In the genomic region with DNA sequence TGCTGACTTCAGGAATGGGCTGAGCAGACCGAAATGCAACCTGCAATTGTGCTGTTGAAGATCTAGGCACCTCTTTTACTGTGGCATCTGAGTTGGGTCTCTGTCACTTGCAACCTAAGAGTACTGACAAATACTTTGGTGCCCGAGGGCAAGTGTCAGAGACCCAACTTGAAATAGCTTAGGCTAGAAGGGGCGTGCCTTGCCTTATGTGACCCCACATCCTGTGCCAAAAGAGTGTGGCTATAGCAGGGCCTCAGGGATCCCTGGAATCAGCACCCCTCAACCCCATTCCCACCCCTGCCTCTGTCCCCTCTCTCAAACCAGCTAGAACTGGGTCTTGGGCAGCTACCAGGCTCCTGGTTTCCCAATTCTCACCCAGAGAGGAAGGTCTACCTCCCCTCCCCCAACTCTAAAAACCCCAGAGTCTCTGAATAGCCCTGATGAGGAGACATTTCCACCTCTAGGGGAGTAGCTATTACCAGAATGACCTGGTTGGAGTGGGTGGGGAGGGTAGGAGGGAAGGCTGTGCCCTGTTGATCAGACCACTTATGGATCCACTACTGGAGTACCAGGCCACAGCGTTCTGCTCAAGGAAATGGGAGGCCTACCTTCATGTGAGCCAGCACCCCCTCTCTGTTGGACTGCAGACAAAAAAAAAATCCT, we compare ENCODE assay signal across 20 cellular contexts. TPM values are rescaled to one million over a fixed set of nuclear protein-coding genes. Genes with fewer than 3 reads are reported as not detected.
A peak's percentile ranks its signal among the peaks of the same experiment; 100 is the strongest.
DNase-seq lines count a peak whose midpoint lies in the region; ATAC-seq, FAIRE-seq and TF ChIP-seq lines count a peak whose summit lies in the region.
"Had no signal": no experiment of that assay in that cellular context is flagged by ENCODE, and none has a peak within 500 bp of the region (broad histone marks: within the 10 kb centered on the region; RNA-seq: fewer than 3 reads in every experiment).

No MANE protein-coding gene starts in this region.

- H3K9me3 ChIP-seq in heart right ventricle (no peaks in the 10 kb centered on the region), endothelial cell of umbilical vein (replicated peaks; ENCODE audit: control insufficient read depth, insufficient read depth, low read length) (no peaks in the 10 kb centered on the region), uterus (no peaks in the 10 kb centered on the region)
- H3K9me3 ChIP-seq: gastrocnemius medialis had no signal

- POLR2A ChIA-PET in endothelial cell of umbilical vein (lab: Charles Lee): no interaction called here

- peak overlapping the region; percentile 39 for H3K9ac ChIP-seq in endothelial cell of umbilical vein (replicated peaks; ENCODE audit: extremely low read depth, insufficient read depth, low read length)

- H3K36me3 ChIP-seq in heart right ventricle (no peaks in the 10 kb centered on the region), endothelial cell of umbilical vein (ENCODE audit: control insufficient read depth in 2 of 2, extremely low read depth in 1 of 2, insufficient read depth in 2 of 2, low read length in 2 of 2) (peaks cover 2% of the 10 kb centered on the region in 2 experiments), uterus (no peaks in the 10 kb centered on the region)
- H3K36me3 ChIP-seq: gastrocnemius medialis had no signal

- FAIRE-seq in endothelial cell of umbilical vein (lab: Jason Lieb, UNC): no peak
- FAIRE-seq: A204.1, GM12878, RCC 7860 had no signal

- TF ChIP-seq CTCF in heart right ventricle (IDR thresholded peaks at IDR 0.05) (no peak), endothelial cell of umbilical vein (IDR thresholded peaks at IDR 0.05; ENCODE audit: extremely low read depth in 1 of 2, insufficient read depth in 1 of 2, low read depth in 1 of 2, low read length in 2 of 2) (no peak), omental fat pad (IDR thresholded peaks at IDR 0.05) (no peak), uterus (IDR thresholded peaks at IDR 0.05) (no peak)

- H3K4me3 ChIP-seq in heart right ventricle (no peak overlapping the region), endothelial cell of umbilical vein (replicated peaks in 1 of 3; ENCODE audit: insufficient read depth in 1 of 3, low read depth in 1 of 3, low read length in 3 of 3) (no peak overlapping the region), uterus (no peak overlapping the region)
- H3K4me3 ChIP-seq: gastrocnemius medialis, GM12878 had no signal

- TF ChIP-seq POLR2A in endothelial cell of umbilical vein (IDR thresholded peaks at IDR 0.05; ENCODE audit: low read depth, low read length): no peak
- no peak for TF ChIP-seq POLR2A in uterus (IDR thresholded peaks at IDR 0.05)

- CTCF ChIA-PET in endothelial cell of umbilical vein (lab: Charles Lee): interaction anchor here (0.8 to 1.6 kb wide), 5 partner anchors 9 to 187 kb away, joined by 3 to 6 read pairs (median 3); no protein-coding TSS in a partner anchor

- 71 to 78% methylated on average over 4 of the region's 4 CpGs for WGBS in heart right ventricle, 2 donors

- H3K4me1 ChIP-seq in heart right ventricle: peaks cover 0 to 45% (median 23%) of the 10 kb centered on the region in 9 donors
- H3K4me1 ChIP-seq in endothelial cell of umbilical vein (ENCODE audit: control insufficient read depth, extremely low read depth, insufficient read depth, low read length): peaks cover 73% of the 10 kb centered on the region
- peaks cover 0 to 6% of the 10 kb centered on the region in 2 donors for H3K4me1 ChIP-seq in uterus

- intact Hi-C loops in heart right ventricle (cut with DNase I): no loop called here
- intact Hi-C loops in Right ventricle myocardium superior (cut with DNase I): no loop called here
- intact Hi-C loops in endothelial cell of umbilical vein (cut with micrococcal nuclease): loop anchor here (1.0 to 10.0 kb wide), 3 partner anchors 9 to 1189 kb away; no protein-coding TSS in a partner anchor
- intact Hi-C loops in uterus (cut with DNase I; ENCODE audit: low total_unique reads): no loop called here
- intact Hi-C loops in left colon (cut with DNase I, micrococcal nuclease): no loop called here

- peaks cover 14% of the 10 kb centered on the region for H4K20me1 ChIP-seq in endothelial cell of umbilical vein (replicated peaks; ENCODE audit: control insufficient read depth, extremely low read depth, insufficient read depth, low read length)

- dilution Hi-C loops in endothelial cell of umbilical vein (cut with MboI; ENCODE audit: extremely low pct_ligation_motif_present, low sequenced_read_pairs): no loop called here

- H3K9me1 ChIP-seq in endothelial cell of umbilical vein (replicated peaks; ENCODE audit: control insufficient read depth, extremely low read depth, insufficient read depth, low read length): no peaks in the 10 kb centered on the region

- H3K4me2 ChIP-seq in endothelial cell of umbilical vein (ENCODE audit: insufficient read depth, low read length): no peak overlapping the region

- peak overlapping the region in 7 of 10 donors; percentile 5 to 73 (median 63) for H3K27ac ChIP-seq in heart right ventricle
- peak overlapping the region; percentile 90 for H3K27ac ChIP-seq in endothelial cell of umbilical vein (ENCODE audit: insufficient read depth, low read depth, low read length)
- peak overlapping the region; percentile 71 to 73 for H3K27ac ChIP-seq in uterus
- H3K27ac ChIP-seq: gastrocnemius medialis had no signal

- H3K27me3 ChIP-seq in heart right ventricle: no peaks in the 10 kb centered on the region
- H3K27me3 ChIP-seq in endothelial cell of umbilical vein (ENCODE audit: control insufficient read depth in 2 of 2, insufficient read depth in 2 of 2, low read length in 2 of 2): no peaks in the 10 kb centered on the region
- no peaks in the 10 kb centered on the region for H3K27me3 ChIP-seq in uterus
- H3K27me3 ChIP-seq: gastrocnemius medialis had no signal

- ATAC-seq in heart right ventricle (peak in 5 of 8 donors; percentile 7 to 41 (median 24)), Right ventricle myocardium superior (ENCODE audit: poor library complexity) (no peak), omental fat pad (ENCODE audit: low FRiP score) (peak; percentile 12), GM19397 (IDR thresholded peaks at IDR 0.05; ENCODE audit: unreplicated experiment) (no peak), left colon (no peak)
- ATAC-seq: GM12878 had no signal

- peaks cover 100% of the 10 kb centered on the region for H3K79me2 ChIP-seq in endothelial cell of umbilical vein (ENCODE audit: control insufficient read depth, insufficient read depth, low read length)

- no peak overlapping the region for H2AFZ ChIP-seq in endothelial cell of umbilical vein (ENCODE audit: low read depth, low read length)

- DNase-seq in heart right ventricle (no peak), Right ventricle myocardium superior (no peak), endothelial cell of umbilical vein (ENCODE audit: low read depth, low spot score) (no peak), omental fat pad (ENCODE audit: low spot score) (no peak), uterus (no peak), C1 segment of cervical spinal cord (lab: John Stamatoyannopoulos, UW) (no peak), left colon (no peak)
- DNase-seq: activated B cell treated with CpG ODN at 0.5 μM for 24 hours; activated naive CD4-positive, alpha-beta T cell treated with Interleukin-2 at 50 U/mL for 16 hours; CD8-positive, alpha-beta memory T cell; effector CD8-positive, alpha-beta T cell; gastrocnemius medialis; NCI-H2081; NCI-H774; nucleus accumbens; T-helper 1 cell had no signal

- TSS peak; percentile 89 for BruUV-seq in endothelial cell of umbilical vein (replicated peaks; lab: Mats Ljungman, UMichigan)

TF ChIP-seq in endothelial cell of umbilical vein, 7 proteins besides CTCF, POLR2A, EP300 and RAD21:
- TF ChIP-seq, protein P1, sequence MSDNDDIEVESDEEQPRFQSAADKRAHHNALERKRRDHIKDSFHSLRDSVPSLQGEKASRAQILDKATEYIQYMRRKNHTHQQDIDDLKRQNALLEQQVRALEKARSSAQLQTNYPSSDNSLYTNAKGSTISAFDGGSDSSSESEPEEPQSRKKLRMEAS (IDR thresholded peaks at IDR 0.05; ENCODE audit: insufficient read depth, insufficient read length): no peak
- TF ChIP-seq POLR2AphosphoS5 (IDR thresholded peaks at IDR 0.05; ENCODE audit: insufficient read depth, low read depth, low read length): peak; percentile 6

RNA-seq across cellular contexts. Expression of a gene that starts 17.5 kb away (rescaled TPM):
- total RNA-seq in heart right ventricle (10 to 100 TPM in 6 of 10 donors, 1 to 10 TPM in 4; 4.9 to 25.5 (median 11.7) TPM), Right ventricle myocardium superior (10.5 TPM), endothelial cell of umbilical vein (369 and 390 TPM in 2 replicates), omental fat pad (10 to 100 TPM; 16.4 to 32.2 (median 18.8) TPM), uterus (100 to 1,000 TPM in 2 of 4 donors, 10 to 100 TPM in 2; 32.4 to 264 (median 117) TPM), left colon (10 to 100 TPM; 11.3 to 32.2 TPM)
- polyA plus RNA-seq in heart right ventricle (1 to 10 TPM; 3.3 to 6.6 TPM), endothelial cell of umbilical vein (113 and 114 TPM in 2 replicates)
- 130 and 164 TPM in 2 replicates for polyA plus RNA-seq in endothelial cell of umbilical vein (2011; cell fraction: cytosol; rRNA removed)
- polyA plus RNA-seq in endothelial cell of umbilical vein (2011; cell fraction: nucleus; rRNA removed): 204 and 223 TPM in 2 replicates
- 239 and 249 TPM in 2 replicates for polyA plus RNA-seq in endothelial cell of umbilical vein (2012)
- polyA minus RNA-seq in endothelial cell of umbilical vein: 582 and 866 TPM in 2 replicates
- polyA minus RNA-seq in endothelial cell of umbilical vein (2011; cell fraction: cytosol; rRNA and poly(A)+ RNA removed): 2.6 TPM
- 148 and 149 TPM in 2 replicates for polyA minus RNA-seq in endothelial cell of umbilical vein (2011; cell fraction: nucleus; rRNA and poly(A)+ RNA removed)

Comparison
In these comparisons a context has a peak if more than half of its experiments do, and no peak if none do; other contexts are left out.
1. ATAC-seq: peak in heart right ventricle (5 of 8) and omental fat pad (single experiment); none in Right ventricle myocardium superior (single experiment), GM19397 (single experiment) and left colon (single experiment).
2. Peak in every context shown above with its lines, with median percentiles within 50 percentile points of each other: H3K27ac ChIP-seq.